25 cellular contexts compared by ENCODE assay signal in genomic region chr22:28894793-28895192, GRCh38. TPM values are rescaled to one million over a fixed set of nuclear protein-coding genes. Genes with fewer than 3 reads are reported as not detected.
DNase-seq lines count a peak whose midpoint lies in the region; ATAC-seq and TF ChIP-seq lines count a peak whose summit lies in the region.
"Had no signal": no experiment of that assay in that cellular context is flagged by ENCODE, and none has a peak within 500 bp of the region (broad histone marks: within the 10 kb centered on the region; RNA-seq: fewer than 3 reads in every experiment).

No MANE protein-coding gene starts in this region.

- no peak overlapping the region for H3K18ac ChIP-seq in mesenchymal stem cell (ENCODE audit: low read depth in 1 of 2, low read length in 2 of 2)

- H3K27ac ChIP-seq in mesenchymal stem cell (ENCODE audit: low read length, poor library complexity, severe bottlenecking) (no peak overlapping the region), left lung (no peak overlapping the region)
- H3K27ac ChIP-seq: colonic mucosa, neutrophil, SJSA1, spleen, tibial nerve, VCaP had no signal

- no peaks in the 10 kb centered on the region for H3K9me3 Mint-ChIP-seq in progenitor cell of endocrine pancreas (ENCODE audit: low read depth)
- H3K9me3 Mint-ChIP-seq: activated CD4-positive, alpha-beta T cell treated with anti-CD3 and anti-CD28 coated beads, Interleukin-2, amount 10 ng/mL, durations not matched to agents 7 days and 5 days; activated naive CD8-positive, alpha-beta T cell treated with anti-CD3 and anti-CD28 coated beads, Interleukin-2, amount 10 ng/mL, durations not matched to agents 7 days and 5 days; effector memory CD8-positive, alpha-beta T cell; stimulated activated naive CD8-positive, alpha-beta T cell treated with anti-CD3 and anti-CD28 coated beads, Interleukin-15, Interleukin-2, amounts not matched to agents 100 ng/mL and 50 ng/mL, for 24 hours had no signal

- no peak overlapping the region for H3K4me3 Mint-ChIP-seq in progenitor cell of endocrine pancreas (ENCODE audit: low read depth)
- H3K4me3 Mint-ChIP-seq: activated CD4-positive, alpha-beta T cell treated with anti-CD3 and anti-CD28 coated beads, Interleukin-2, amount 10 ng/mL, durations not matched to agents 7 days and 5 days; activated naive CD8-positive, alpha-beta T cell treated with anti-CD3 and anti-CD28 coated beads, Interleukin-2, amount 10 ng/mL, durations not matched to agents 7 days and 5 days; effector memory CD8-positive, alpha-beta T cell; stimulated activated naive CD8-positive, alpha-beta T cell treated with anti-CD3 and anti-CD28 coated beads, Interleukin-15, Interleukin-2, amounts not matched to agents 100 ng/mL and 50 ng/mL, for 24 hours had no signal

- peaks cover 22% of the 10 kb centered on the region for H3K79me1 ChIP-seq in mesenchymal stem cell (replicated peaks; ENCODE audit: low read length, poor library complexity, severe bottlenecking)

- no peak overlapping the region for H4K91ac ChIP-seq in mesenchymal stem cell (ENCODE audit: low read length)

- WGBS in mesenchymal stem cell = 60% methylated on average over 3 of the region's 3 CpGs

- H3K36me3 Mint-ChIP-seq in progenitor cell of endocrine pancreas (ENCODE audit: insufficient read depth) = no peaks in the 10 kb centered on the region
- H3K36me3 Mint-ChIP-seq: activated naive CD8-positive, alpha-beta T cell treated with anti-CD3 and anti-CD28 coated beads, Interleukin-2, amount 10 ng/mL, durations not matched to agents 7 days and 5 days had no signal

- no peak overlapping the region for H2AFZ ChIP-seq in mesenchymal stem cell (ENCODE audit: low read depth, low read length)

- H2BK12ac ChIP-seq in mesenchymal stem cell (ENCODE audit: low read length in 2 of 2) = no peak overlapping the region

- peak overlapping the region; percentile 31 for H3K9ac ChIP-seq in endocrine pancreas (ENCODE audit: control insufficient read depth, insufficient read depth, low read length)
- H3K9ac ChIP-seq in mesenchymal stem cell (ENCODE audit: low read length) = no peak overlapping the region

- H3K9me3 ChIP-seq in endocrine pancreas (ENCODE audit: control insufficient read depth, low read length) (no peaks in the 10 kb centered on the region), mesenchymal stem cell (ENCODE audit: control insufficient read depth, low read length) (no peaks in the 10 kb centered on the region), left lung (no peaks in the 10 kb centered on the region)
- H3K9me3 ChIP-seq: BE2C, colonic mucosa, neutrophil, SJSA1, spleen, tibial nerve had no signal

- H3K4me1 ChIP-seq in endocrine pancreas (ENCODE audit: control insufficient read depth, insufficient read depth, low read length) (peaks cover 6% of the 10 kb centered on the region), mesenchymal stem cell (ENCODE audit: control insufficient read depth, insufficient read depth, low read depth, low read length) (peaks cover 12% of the 10 kb centered on the region), left lung (peaks cover 16 to 37% of the 10 kb centered on the region in 2 donors)
- H3K4me1 ChIP-seq: colonic mucosa had no signal

- no peak overlapping the region for H2BK15ac ChIP-seq in mesenchymal stem cell (ENCODE audit: low read depth, poor library complexity, severe bottlenecking)

- H3K36me3 ChIP-seq in endocrine pancreas (ENCODE audit: control insufficient read depth, insufficient read depth, low read length) = no peaks in the 10 kb centered on the region
- no peaks in the 10 kb centered on the region for H3K36me3 ChIP-seq in mesenchymal stem cell (ENCODE audit: control insufficient read depth in 1 of 2, insufficient read depth in 2 of 2, low read depth in 1 of 2, low read length in 2 of 2)
- H3K36me3 ChIP-seq in left lung = no peaks in the 10 kb centered on the region
- H3K36me3 ChIP-seq: BE2C, colonic mucosa, neutrophil, SJSA1, spleen, tibial nerve had no signal

- H3K27me3 ChIP-seq in endocrine pancreas (ENCODE audit: control insufficient read depth, insufficient read depth, low read length) (no peaks in the 10 kb centered on the region), mesenchymal stem cell (ENCODE audit: control insufficient read depth in 1 of 2, insufficient read depth in 1 of 2, low read length in 2 of 2) (no peaks in the 10 kb centered on the region), left lung (no peaks in the 10 kb centered on the region)
- H3K27me3 ChIP-seq: BE2C, colonic mucosa, SJSA1, spleen, tibial nerve had no signal

- H3K4me3 ChIP-seq in endocrine pancreas (ENCODE audit: control insufficient read depth, insufficient read depth, low read length) = no peak overlapping the region
- no peak overlapping the region for H3K4me3 ChIP-seq in mesenchymal stem cell (ENCODE audit: insufficient read depth in 1 of 2, low read depth in 1 of 2, low read length in 2 of 2)
- no peak overlapping the region for H3K4me3 ChIP-seq in left lung
- H3K4me3 ChIP-seq: colonic mucosa, GM12878, SJSA1, spleen, tibial nerve had no signal

- intact Hi-C loops in Right ventricle myocardium superior (cut with DNase I) (no loop called here), cardiac septum (cut with DNase I) (no loop called here), left lung (cut with DNase I) (no loop called here)

- no peak overlapping the region for H2BK120ac ChIP-seq in mesenchymal stem cell (ENCODE audit: low read depth, low read length)

- no peak overlapping the region for H3K27ac Mint-ChIP-seq in progenitor cell of endocrine pancreas
- H3K27ac Mint-ChIP-seq: activated CD4-positive, alpha-beta T cell treated with anti-CD3 and anti-CD28 coated beads, Interleukin-2, amount 10 ng/mL, durations not matched to agents 7 days and 5 days; activated naive CD8-positive, alpha-beta T cell treated with anti-CD3 and anti-CD28 coated beads, Interleukin-2, amount 10 ng/mL, durations not matched to agents 7 days and 5 days; effector memory CD8-positive, alpha-beta T cell; stimulated activated naive CD8-positive, alpha-beta T cell treated with anti-CD3 and anti-CD28 coated beads, Interleukin-15, Interleukin-2, amounts not matched to agents 100 ng/mL and 50 ng/mL, for 24 hours had no signal

- ATAC-seq in Right ventricle myocardium superior (ENCODE audit: poor library complexity) (peak; percentile 51), left lung (no peak)
- ATAC-seq: effector memory CD8-positive, alpha-beta T cell had no signal

- no peak overlapping the region for H4K8ac ChIP-seq in mesenchymal stem cell (ENCODE audit: low read length)

- no peak overlapping the region for H2BK5ac ChIP-seq in mesenchymal stem cell (ENCODE audit: low read depth, low read length, poor library complexity, severe bottlenecking)

- H3K23ac ChIP-seq in mesenchymal stem cell (ENCODE audit: low read length in 2 of 2) = no peak overlapping the region

- H3K14ac ChIP-seq in mesenchymal stem cell (ENCODE audit: low read length in 2 of 2) = no peak overlapping the region

- TF ChIP-seq CTCF in left lung (IDR thresholded peaks at IDR 0.05) (no peak), progenitor cell of endocrine pancreas (IDR thresholded peaks at IDR 0.05; ENCODE audit: unreplicated experiment) (no peak)

- H3K4ac ChIP-seq in mesenchymal stem cell (ENCODE audit: low read depth in 1 of 2, low read length in 2 of 2) = no peak overlapping the region

- peak overlapping the region; percentile 66 for H2AK5ac ChIP-seq in mesenchymal stem cell (ENCODE audit: low read length, severe bottlenecking)

- peaks cover 58% of the 10 kb centered on the region for H3K27me3 Mint-ChIP-seq in progenitor cell of endocrine pancreas

- no peak overlapping the region for H3K4me2 ChIP-seq in mesenchymal stem cell (ENCODE audit: low read length, poor library complexity, severe bottlenecking)

- DNase-seq in Right ventricle myocardium superior (no peak), cardiac septum (ENCODE audit: low spot score) (no peak), mesenchymal stem cell (no peak), DMS53 treated with DMSO at 0.1 percent for 48 hours (lab: John Stamatoyannopoulos, UW; ENCODE audit: unreplicated experiment) (no peak), left lung (no peak), progenitor cell of endocrine pancreas (ENCODE audit: low spot score, unreplicated experiment) (no peak)
- no peak for DNase-seq in activated CD4-positive, alpha-beta T cell treated with anti-CD3 and anti-CD28 coated beads, Interleukin-2, amount 50 U/mL, for 1 hour
- DNase-seq: activated CD4-positive, alpha-beta T cell treated with anti-CD3 and anti-CD28 coated beads, Interleukin-2, amount 10 ng/mL, durations not matched to agents 7 days and 5 days; activated effector memory CD4-positive, alpha-beta T cell treated with Interleukin-2 at 50 U/mL for 16 hours; activated naive CD8-positive, alpha-beta T cell treated with anti-CD3 and anti-CD28 coated beads, Interleukin-2, amount 10 ng/mL, durations not matched to agents 7 days and 5 days; BE2C; DND-41; effector memory CD8-positive, alpha-beta T cell; NCI-H2107; stimulated activated CD4-positive, alpha-beta T cell treated with anti-CD3 and anti-CD28 coated beads, Interleukin-4, amount 100 ng/mL, for 24 hours; T-helper 2 cell had no signal

- peaks cover 8% of the 10 kb centered on the region for H3K4me1 Mint-ChIP-seq in progenitor cell of endocrine pancreas (ENCODE audit: low read depth)

RNA-seq across cellular contexts. Expression of gene ZNRF3, which starts 11.4 kb away (rescaled TPM):
- total RNA-seq in Right ventricle myocardium superior (5.0 TPM), cardiac septum (4.8 TPM), left lung (10 to 100 TPM in 1 of 2 donors, 1 to 10 TPM in 1; 8.8 to 13.1 TPM), progenitor cell of endocrine pancreas (7.5 and 9.5 TPM in 2 replicates)
- polyA plus RNA-seq in mesenchymal stem cell (2013, experiment 1 of 2) = 1.8 TPM
- polyA plus RNA-seq in mesenchymal stem cell (2013, experiment 2 of 2) = 2.0 TPM
